Comparison of ENCODE assay signal across 8 cellular contexts in the genomic region with DNA sequence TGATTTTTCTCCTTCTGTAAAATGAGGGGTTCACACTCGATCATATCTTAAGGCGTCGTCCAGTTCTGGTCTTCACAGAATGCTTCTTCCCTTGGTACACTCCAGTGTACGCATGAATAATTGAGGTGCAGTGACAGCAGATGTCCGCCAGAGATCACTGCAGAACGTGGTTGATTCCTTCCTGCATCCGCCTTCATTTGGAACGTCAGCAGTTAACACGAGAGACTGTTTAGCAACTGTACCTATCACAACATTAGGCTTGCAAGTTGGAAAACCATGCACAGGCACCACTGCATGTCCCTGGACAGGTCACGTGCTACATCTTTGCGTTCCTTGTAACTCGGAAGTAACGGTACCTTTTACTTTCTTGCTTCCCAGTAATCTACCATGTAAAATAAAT.
DNase-seq lines count a peak whose midpoint lies in the region; ATAC-seq and TF ChIP-seq lines count a peak whose summit lies in the region.

No MANE protein-coding gene starts in this region.

- H3K4me1 Mint-ChIP-seq in H9 = no peaks in the 10 kb centered on the region

- H3K4me2 ChIP-seq in H9 (ENCODE audit: insufficient read depth, insufficient read length, low read length) (no peak overlapping the region), PC-3 (ENCODE audit: low read length) (peak overlapping the region; percentile 37)

- H3T11ph ChIP-seq in H9 (ENCODE audit: low read length) = no peak overlapping the region

- H3K9ac ChIP-seq in H9 (ENCODE audit: extremely low read depth, insufficient read length, low read length) = no peak overlapping the region
- H3K9ac ChIP-seq in PC-3 (ENCODE audit: low read length) = no peak overlapping the region

- no peak for TF ChIP-seq POLR2A in adrenal gland (IDR thresholded peaks at IDR 0.05)

- intact Hi-C loops in PC-3 (cut with micrococcal nuclease) = loop anchor here (1.0 to 5.0 kb wide), 4 partner anchors 432 to 1147 kb away; a partner anchor contains a TSS
- intact Hi-C loops in adrenal gland (cut with DNase I) = loop anchor here in 1 of 2 donors (10.0 kb wide), 1 partner anchor 1049 kb away; no protein-coding TSS in a partner anchor

- POLR2A ChIA-PET in PC-3 (lab: Charles Lee; ENCODE audit: unreplicated experiment) = no interaction called here

- H3K4me3 Mint-ChIP-seq in H9 = no peak overlapping the region

- H3K23me2 ChIP-seq in H9 (ENCODE audit: insufficient read length, low read depth, low read length, poor library complexity, severe bottlenecking) = no peaks in the 10 kb centered on the region

- H2BK20ac ChIP-seq in H9 (ENCODE audit: low read depth, low read length, poor library complexity, severe bottlenecking) = no peak overlapping the region

- no peaks in the 10 kb centered on the region for H3F3A ChIP-seq in PC-3 (ENCODE audit: low read length, unreplicated experiment)

- no peak overlapping the region for H3K56ac ChIP-seq in H9 (ENCODE audit: insufficient read length, low read depth, low read length)

- H3K23ac ChIP-seq in H9 (ENCODE audit: insufficient read length, low read depth, low read length) = no peak overlapping the region

- no peaks in the 10 kb centered on the region for H3K36me3 ChIP-seq in PC-3 (ENCODE audit: low read depth, low read length)
- H3K36me3 ChIP-seq in adrenal gland (replicated peaks in 1 of 2) = no peaks in the 10 kb centered on the region

- no peaks in the 10 kb centered on the region for H4K20me1 ChIP-seq in H9 (ENCODE audit: control insufficient read depth, insufficient read depth, insufficient read length)
- no peaks in the 10 kb centered on the region for H4K20me1 ChIP-seq in PC-3 (ENCODE audit: low read length)

- H3K79me2 ChIP-seq in H9 (ENCODE audit: insufficient read depth, low read length) (no peaks in the 10 kb centered on the region), PC-3 (ENCODE audit: low read length) (no peaks in the 10 kb centered on the region)

- H3K4me1 ChIP-seq in H9 (ENCODE audit: insufficient read depth, low read length) = no peaks in the 10 kb centered on the region; the same call in 1 of the 2 replicates
- H3K4me1 ChIP-seq in PC-3 (ENCODE audit: insufficient read depth, low read length) = no peaks in the 10 kb centered on the region
- H3K4me1 ChIP-seq in adrenal gland (replicated peaks in 1 of 2) = no peaks in the 10 kb centered on the region

- CTCF ChIA-PET in PC-3 (lab: Charles Lee) = no interaction called here

- peak; percentile 84 for ATAC-seq in PC-3

- TF ChIP-seq CTCF in H9 (conservative IDR thresholded peaks at IDR 0.05) (peak; percentile 74), PC-3 (conservative IDR thresholded peaks at IDR 0.05; ENCODE audit: low read depth, low read length) (peak; percentile 81), adrenal gland (IDR thresholded peaks at IDR 0.05) (peak; percentile 34 to 74 (median 53))

- no peak overlapping the region for H3K27ac ChIP-seq in H9 (ENCODE audit: insufficient read length, low read depth, low read length)
- H3K27ac ChIP-seq in PC-3 (ENCODE audit: low read length) = no peak overlapping the region
- no peak overlapping the region for H3K27ac ChIP-seq in adrenal gland

- H3K27ac Mint-ChIP-seq in H9 = no peak overlapping the region

- no peak overlapping the region for H4K8ac ChIP-seq in H9 (replicated peaks; ENCODE audit: insufficient read length, low read depth, low read length)

- no peak overlapping the region for H3K18ac ChIP-seq in H9 (ENCODE audit: insufficient read length, low read depth, low read length)

- H3K36me3 Mint-ChIP-seq in H9 (ENCODE audit: insufficient read depth in 1 of 3, low read depth in 3 of 3) = peaks cover 0 to 3% (median 0%) of the 10 kb centered on the region in 3 experiments; a peak in 1 of 7 replicates

- no peak overlapping the region for H2BK12ac ChIP-seq in H9 (ENCODE audit: insufficient read length, low read depth, low read length)

- H2BK120ac ChIP-seq in H9 (ENCODE audit: low read depth, low read length, poor library complexity, severe bottlenecking) = no peak overlapping the region

- H3K27me3 ChIP-seq in H9 (ENCODE audit: insufficient read depth, low read length) (no peaks in the 10 kb centered on the region), PC-3 (ENCODE audit: low read length) (peaks cover 19% of the 10 kb centered on the region), adrenal gland (peaks cover 21% of the 10 kb centered on the region)

- H3K27me3 Mint-ChIP-seq in H9 (ENCODE audit: low read depth) = no peaks in the 10 kb centered on the region

- H3K9me3 ChIP-seq in H9 (ENCODE audit: control insufficient read depth, low read depth, low read length) (peaks cover 13% of the 10 kb centered on the region), PC-3 (ENCODE audit: low read length) (no peaks in the 10 kb centered on the region), adrenal gland (replicated peaks in 1 of 3) (no peaks in the 10 kb centered on the region)

- H3K9me2 ChIP-seq in PC-3 (replicated peaks; ENCODE audit: low read length) = no peaks in the 10 kb centered on the region

- BruUV-seq in PC-3 (replicated peaks; lab: Mats Ljungman, UMichigan) = no TSS peak

- H2BK15ac ChIP-seq in H9 (ENCODE audit: low read depth, low read length) = no peak overlapping the region

- H3K9me3 Mint-ChIP-seq in H9 = peaks cover 29 to 60% of the 10 kb centered on the region in 2 experiments

- H3K79me1 ChIP-seq in H9 (ENCODE audit: insufficient read depth, low read depth, low read length, poor library complexity, severe bottlenecking) = no peaks in the 10 kb centered on the region

- H3K4ac ChIP-seq in H9 (ENCODE audit: low read depth, low read length) = no peak overlapping the region

- no peak overlapping the region for H4K91ac ChIP-seq in H9 (ENCODE audit: insufficient read length, low read depth, low read length)

- WGBS in H9 (ENCODE audit: extremely low coverage, insufficient read length, low lambda C conversion rate) = no CpG with 5 or more reads among the region's 13 CpGs
- WGBS in adrenal gland, 4 donors = 15 to 21% (median 18%) methylated on average over 10 to 13 of the region's 13 CpGs

- H2AFZ ChIP-seq in H9 (ENCODE audit: low read length) (no peak overlapping the region), PC-3 (ENCODE audit: low read length) (0 out of 2 replicates have a peak overlapping the region, but pooled peaks have one; percentile 15)

- H3K4me3 ChIP-seq in PC-3 (ENCODE audit: low read length) = no peak overlapping the region
- H3K4me3 ChIP-seq in adrenal gland = no peak overlapping the region

- H3K14ac ChIP-seq in H9 (ENCODE audit: insufficient read depth, low read length) = no peak overlapping the region

- peak; percentile 18 for DNase-seq in EL
- peak; percentile 50 for DNase-seq in H9
- DNase-seq in PC-3 = peak; percentile 78
- peak; percentile 15 to 69 (median 38) for DNase-seq in adrenal gland
- DNase-seq in iPS-NIHi7 (ENCODE audit: extremely low spot score) = peak; percentile 80
- peak; percentile 35 for DNase-seq in stimulated activated CD4-positive, alpha-beta T cell treated with anti-CD3 and anti-CD28 coated beads, Interleukin-4, amount 100 ng/mL, for 24 hours
- no peak for DNase-seq in NCI-H526 (lab: John Stamatoyannopoulos, UW)
- DNase-seq in NCI-H2107 treated with DMSO at 0.1 percent for 48 hours (lab: John Stamatoyannopoulos, UW; ENCODE audit: unreplicated experiment) = no peak

- no peak overlapping the region for H2BK5ac ChIP-seq in H9 (ENCODE audit: insufficient read length, low read length)

- H2AK5ac ChIP-seq in H9 (ENCODE audit: insufficient read length, low read length) = no peak overlapping the region

- H4K5ac ChIP-seq in H9 (ENCODE audit: insufficient read length, low read depth, low read length) = no peak overlapping the region

Comparison
In these comparisons a context has a peak if more than half of its experiments do, and no peak if none do; other contexts are left out.
1. DNase-seq: peak in EL (single experiment), H9 (single experiment), PC-3 (single experiment), adrenal gland (7 of 7), iPS-NIHi7 (single experiment) and stimulated activated CD4-positive, alpha-beta T cell treated with anti-CD3 and anti-CD28 coated beads, Interleukin-4, amount 100 ng/mL, for 24 hours (single experiment); none in NCI-H526 (0 of 2) and NCI-H2107 treated with DMSO at 0.1 percent for 48 hours (single experiment).
2. Peak in every context shown above with its lines, with median percentiles within 50 percentile points of each other: CTCF ChIP-seq.